9 cellular contexts compared by ENCODE assay signal in the genomic region with DNA sequence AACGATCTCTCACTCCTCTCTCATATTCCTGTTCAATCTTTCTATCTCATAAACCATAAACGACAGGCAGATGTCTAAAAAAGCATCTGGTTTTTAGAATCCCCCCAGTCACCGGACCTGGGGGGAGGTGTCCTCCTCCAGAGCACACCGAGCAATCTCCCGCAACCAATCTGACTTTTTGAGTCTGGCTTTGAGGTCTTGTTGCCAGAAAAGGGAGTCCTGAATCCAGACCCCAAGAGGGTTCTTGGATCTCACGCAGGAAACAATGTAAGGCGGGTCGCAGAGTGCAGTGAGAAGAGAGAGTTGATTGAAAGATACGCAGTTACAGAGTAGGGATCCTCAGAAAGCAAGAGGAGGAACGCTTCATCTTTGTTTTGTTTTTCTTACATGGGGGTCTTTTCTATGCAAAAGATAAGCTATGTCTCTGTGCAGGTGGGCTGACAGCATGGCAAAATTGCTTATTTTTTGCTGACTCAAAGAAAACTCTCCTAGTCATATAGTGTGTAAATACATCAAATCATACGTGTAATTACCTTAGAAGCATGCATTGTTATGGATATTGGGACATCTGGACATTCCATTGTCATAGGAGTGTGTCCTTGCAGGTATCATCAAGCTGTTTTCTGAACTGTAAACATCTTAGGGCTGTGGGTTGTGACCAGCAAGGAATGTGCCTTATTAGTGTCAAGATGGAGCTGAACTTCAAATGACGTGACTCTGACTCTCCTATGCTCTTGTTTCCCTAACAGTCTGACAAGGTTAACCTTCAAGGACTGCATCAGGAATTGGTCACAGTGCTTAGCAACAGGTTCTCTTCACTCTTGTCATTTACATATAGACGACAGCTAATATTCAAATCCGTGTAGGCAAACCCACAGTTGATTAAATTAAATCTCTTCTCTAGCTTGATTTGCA.
A peak's percentile ranks its signal among the peaks of the same experiment; 100 is the strongest.
DNase-seq lines count a peak whose midpoint lies in the region; ATAC-seq and TF ChIP-seq lines count a peak whose summit lies in the region.
"Had no signal": no experiment of that assay in that cellular context is flagged by ENCODE, and none has a peak within 500 bp of the region (broad histone marks: within the 10 kb centered on the region; RNA-seq: fewer than 3 reads in every experiment).

No MANE protein-coding gene starts in this region.

- H2BK15ac ChIP-seq in mesenchymal stem cell (ENCODE audit: low read depth, poor library complexity, severe bottlenecking): no peak overlapping the region

- no peak overlapping the region for H2BK12ac ChIP-seq in mesenchymal stem cell (ENCODE audit: low read length in 2 of 2)

- H2AFZ ChIP-seq in mesenchymal stem cell (ENCODE audit: low read depth, low read length): no peak overlapping the region

- BruUV-seq in MCF 10A (replicated peaks; lab: Mats Ljungman, UMichigan): no TSS peak

- no peak overlapping the region for H3K14ac ChIP-seq in mesenchymal stem cell (ENCODE audit: low read length in 2 of 2)

- no peak overlapping the region for H2BK120ac ChIP-seq in mesenchymal stem cell (ENCODE audit: low read depth, low read length)

- H2AK5ac ChIP-seq in mesenchymal stem cell (ENCODE audit: low read length, severe bottlenecking): peak overlapping the region; percentile 36

- H3K36me3 ChIP-seq in breast epithelium (no peaks in the 10 kb centered on the region), mesenchymal stem cell (ENCODE audit: control insufficient read depth in 1 of 2, insufficient read depth in 2 of 2, low read depth in 1 of 2, low read length in 2 of 2) (no peaks in the 10 kb centered on the region), uterus (no peaks in the 10 kb centered on the region)
- H3K36me3 ChIP-seq: thyroid gland had no signal

- H3K4me2 ChIP-seq in mesenchymal stem cell (ENCODE audit: low read length, poor library complexity, severe bottlenecking): no peak overlapping the region

- peak overlapping the region; percentile 78 for H3K9ac ChIP-seq in mesenchymal stem cell (ENCODE audit: low read length)

- H3K27me3 ChIP-seq in breast epithelium (no peaks in the 10 kb centered on the region), mesenchymal stem cell (ENCODE audit: control insufficient read depth in 1 of 2, insufficient read depth in 1 of 2, low read length in 2 of 2) (no peaks in the 10 kb centered on the region), uterus (no peaks in the 10 kb centered on the region)
- H3K27me3 ChIP-seq: thyroid gland had no signal

- H3K4me1 Mint-ChIP-seq in MCF 10A (ENCODE audit: insufficient read depth, unreplicated experiment) (peaks cover 33% of the 10 kb centered on the region), brain (peaks cover 60% of the 10 kb centered on the region)

- intact Hi-C loops in MCF 10A (cut with micrococcal nuclease): no loop called here
- intact Hi-C loops in breast epithelium (cut with DNase I; ENCODE audit: low total_unique reads): loop anchor here (5.0 kb wide), 1 partner anchor 329 kb away; no protein-coding TSS in a partner anchor
- intact Hi-C loops in uterus (cut with DNase I; ENCODE audit: low total_unique reads): loop anchor here (5.0 kb wide), 1 partner anchor 319 kb away; no protein-coding TSS in a partner anchor

- 38% methylated on average over 12 of the region's 14 CpGs for WGBS in mesenchymal stem cell

- no peaks in the 10 kb centered on the region for H3K4me1 ChIP-seq in breast epithelium
- peaks cover 11% of the 10 kb centered on the region for H3K4me1 ChIP-seq in mesenchymal stem cell (ENCODE audit: control insufficient read depth, insufficient read depth, low read depth, low read length)
- no peaks in the 10 kb centered on the region for H3K4me1 ChIP-seq in uterus

- no peak overlapping the region for H4K91ac ChIP-seq in mesenchymal stem cell (ENCODE audit: low read length)

- H3K4ac ChIP-seq in mesenchymal stem cell (ENCODE audit: low read depth in 1 of 2, low read length in 2 of 2): no peak overlapping the region

- H3K27ac Mint-ChIP-seq in MCF 10A (ENCODE audit: low read depth, unreplicated experiment): peak overlapping the region; percentile 61
- H3K27ac Mint-ChIP-seq in brain: peak overlapping the region in 4 of 5 experiments; percentile 12 to 84 (median 48)

- no peaks in the 10 kb centered on the region for H3K9me3 Mint-ChIP-seq in MCF 10A (ENCODE audit: unreplicated experiment)
- H3K9me3 Mint-ChIP-seq in brain: peaks cover 0 to 6% (median 4%) of the 10 kb centered on the region in 5 experiments

- no peak overlapping the region for H3K23ac ChIP-seq in mesenchymal stem cell (ENCODE audit: low read length in 2 of 2)

- ATAC-seq in HG03135 (IDR thresholded peaks at IDR 0.05; ENCODE audit: unreplicated experiment): no peak
- ATAC-seq in HG02623 (IDR thresholded peaks at IDR 0.05; ENCODE audit: unreplicated experiment): no peak
- ATAC-seq in HG03432 (IDR thresholded peaks at IDR 0.05; ENCODE audit: unreplicated experiment): no peak

- H3K27ac ChIP-seq in breast epithelium (no peak overlapping the region), mesenchymal stem cell (ENCODE audit: low read length, poor library complexity, severe bottlenecking) (peak overlapping the region; percentile 88), uterus (peak overlapping the region; percentile 8 to 45)
- H3K27ac ChIP-seq: thyroid gland had no signal

- no peak overlapping the region for H4K8ac ChIP-seq in mesenchymal stem cell (ENCODE audit: low read length)

- DNase-seq in MCF 10A (ENCODE audit: unreplicated experiment) (no peak), breast epithelium (ENCODE audit: low spot score in 2 of 2) (no peak), mesenchymal stem cell (no peak), uterus (no peak)
- DNase-seq: thyroid gland had no signal

- H3K36me3 Mint-ChIP-seq in MCF 10A (ENCODE audit: insufficient read depth, unreplicated experiment) (no peaks in the 10 kb centered on the region), brain (no peaks in the 10 kb centered on the region)

- H3K27me3 Mint-ChIP-seq in MCF 10A (ENCODE audit: insufficient read depth, unreplicated experiment): no peaks in the 10 kb centered on the region
- H3K27me3 Mint-ChIP-seq in brain: peaks cover 7% of the 10 kb centered on the region

- H3K18ac ChIP-seq in mesenchymal stem cell (ENCODE audit: low read depth in 1 of 2, low read length in 2 of 2): no peak overlapping the region

- TF ChIP-seq POLR2A in breast epithelium (IDR thresholded peaks at IDR 0.05): no peak
- no peak for TF ChIP-seq POLR2A in uterus (IDR thresholded peaks at IDR 0.05)

- CTCF ChIA-PET in MCF 10A (lab: Yijun Ruan, JAX): interaction anchor here (0.6 to 3.3 kb wide), 16 partner anchors 9 to 924 kb away, joined by 3 to 29 read pairs (median 4); partner anchors contain the start of gene DAPK1

- H3K79me1 ChIP-seq in mesenchymal stem cell (replicated peaks; ENCODE audit: low read length, poor library complexity, severe bottlenecking): no peaks in the 10 kb centered on the region

- H3K4me3 ChIP-seq in breast epithelium (peak overlapping the region in 1 of 3 donors; percentile 30), mesenchymal stem cell (ENCODE audit: insufficient read depth in 1 of 2, low read depth in 1 of 2, low read length in 2 of 2) (peak overlapping the region in 1 of 2 experiments; percentile 74), uterus (no peak overlapping the region)

- H3K4me3 Mint-ChIP-seq in MCF 10A (ENCODE audit: unreplicated experiment): peak overlapping the region; percentile 80
- H3K4me3 Mint-ChIP-seq in brain: peak overlapping the region; percentile 84 to 91 (median 88)

- H2BK5ac ChIP-seq in mesenchymal stem cell (ENCODE audit: low read depth, low read length, poor library complexity, severe bottlenecking): peak overlapping the region; percentile 67

- POLR2A ChIA-PET in MCF 10A (lab: Yijun Ruan, JAX): interaction anchor here (0.6 to 2.6 kb wide), 16 partner anchors 12 to 930 kb away, joined by 3 to 8 read pairs (median 4); partner anchors contain the start of gene DAPK1

- TF ChIP-seq CTCF in MCF 10A (IDR thresholded peaks at IDR 0.05; ENCODE audit: unreplicated experiment): no peak
- TF ChIP-seq CTCF in breast epithelium (IDR thresholded peaks at IDR 0.05): no peak
- no peak for TF ChIP-seq CTCF in brain (conservative IDR thresholded peaks at IDR 0.05)
- TF ChIP-seq CTCF in uterus (IDR thresholded peaks at IDR 0.05): no peak

- H3K9me3 ChIP-seq in breast epithelium: no peaks in the 10 kb centered on the region
- peaks cover 4% of the 10 kb centered on the region for H3K9me3 ChIP-seq in mesenchymal stem cell (ENCODE audit: control insufficient read depth, low read length)
- no peaks in the 10 kb centered on the region for H3K9me3 ChIP-seq in uterus
- H3K9me3 ChIP-seq: thyroid gland had no signal

Comparison
In these comparisons a context has a peak if more than half of its experiments do, and no peak if none do; other contexts are left out.
1. H3K27ac ChIP-seq: peak in mesenchymal stem cell (single experiment) and uterus (2 of 2); none in breast epithelium (0 of 2).